In the genomic region with DNA sequence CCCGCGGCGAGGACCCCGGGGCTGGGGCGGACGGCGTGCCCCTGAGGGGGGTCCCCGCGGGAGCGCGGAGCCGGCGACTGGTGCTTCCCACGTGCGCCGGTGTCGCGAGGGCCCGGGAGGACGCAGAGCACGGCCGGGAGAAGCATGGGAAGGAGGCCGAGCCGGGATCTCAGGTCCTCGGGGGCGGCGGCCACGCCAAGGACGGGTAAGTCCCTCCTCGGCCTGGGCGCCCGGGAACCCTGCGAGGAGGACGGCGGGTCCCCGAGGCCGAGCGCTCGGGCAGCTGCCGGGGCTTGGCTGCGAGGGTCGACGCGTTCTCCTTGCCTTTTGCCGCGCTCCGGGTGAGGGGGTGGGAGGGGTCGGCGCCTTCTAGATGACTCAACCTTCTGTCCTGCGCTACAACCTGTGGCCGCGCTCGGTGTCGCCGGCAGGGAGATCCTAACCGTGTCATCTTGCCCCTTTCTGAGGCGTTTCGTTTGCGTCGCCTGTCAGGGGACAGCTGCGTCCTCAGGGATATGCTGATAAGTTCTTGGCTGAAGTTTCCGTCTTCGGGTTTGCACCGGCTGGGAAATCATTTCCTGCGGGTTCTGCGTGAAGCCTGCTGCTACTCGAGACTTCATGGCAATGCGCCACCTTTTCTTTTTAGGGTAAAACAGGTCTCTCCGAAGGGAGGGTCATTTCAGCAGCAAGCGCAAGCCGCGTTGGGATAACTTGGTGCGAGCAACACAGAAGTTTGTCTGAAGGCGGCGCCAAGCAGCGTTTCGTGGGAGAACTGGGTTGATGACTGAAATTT, we compare ENCODE assay signal across 8 cellular contexts. TPM values are rescaled to one million over a fixed set of nuclear protein-coding genes. Genes with fewer than 3 reads are reported as not detected.
DNase-seq lines count a peak whose midpoint lies in the region; ATAC-seq and TF ChIP-seq lines count a peak whose summit lies in the region.

No MANE protein-coding gene starts in this region.

- H3K56ac ChIP-seq in H9 (ENCODE audit: insufficient read length, low read depth, low read length), result no peak overlapping the region

- H4K5ac ChIP-seq in H9 (ENCODE audit: insufficient read length, low read depth, low read length), result no peak overlapping the region

- no peaks in the 10 kb centered on the region; the same call in 1 of the 2 replicates for H3K27me3 ChIP-seq in H9 (ENCODE audit: insufficient read depth, low read length)
- H3K27me3 ChIP-seq in MM.1S (replicated peaks; ENCODE audit: insufficient read depth, low read length), result no peaks in the 10 kb centered on the region

- H2BK120ac ChIP-seq in H9 (ENCODE audit: low read depth, low read length, poor library complexity, severe bottlenecking), result no peak overlapping the region

- H3K9me3 ChIP-seq in H9 (ENCODE audit: control insufficient read depth, low read depth, low read length) (no peaks in the 10 kb centered on the region), MM.1S (replicated peaks; ENCODE audit: insufficient read depth, low read length) (no peaks in the 10 kb centered on the region)

- H3K9ac ChIP-seq in H9 (ENCODE audit: extremely low read depth, insufficient read length, low read length) (peak overlapping the region; percentile 32), MM.1S (ENCODE audit: low read length) (peak overlapping the region; percentile 83)

- no peak overlapping the region for H2BK12ac ChIP-seq in H9 (ENCODE audit: insufficient read length, low read depth, low read length)

- peaks cover 4% of the 10 kb centered on the region for H3K23me2 ChIP-seq in H9 (ENCODE audit: insufficient read length, low read depth, low read length, poor library complexity, severe bottlenecking)

- H3K4me3 Mint-ChIP-seq in H9 (peak overlapping the region; percentile 96 to 97), chondrocyte (ENCODE audit: unreplicated experiment) (peak overlapping the region; percentile 97)

- peaks cover 10% of the 10 kb centered on the region; the same call in 1 of the 2 replicates for H3F3A ChIP-seq in MM.1S (ENCODE audit: insufficient read depth, low read length)

- no peak overlapping the region for H3K27ac ChIP-seq in H9 (ENCODE audit: insufficient read length, low read depth, low read length)
- H3K27ac ChIP-seq in MM.1S (ENCODE audit: low read length), result peak overlapping the region; percentile 79

- H3K9me3 Mint-ChIP-seq in H9, result peaks cover 0 to 7% of the 10 kb centered on the region in 2 experiments; a peak in 2 of 5 replicates
- no peaks in the 10 kb centered on the region for H3K9me3 Mint-ChIP-seq in chondrocyte (ENCODE audit: low read depth)

- H3K27me3 Mint-ChIP-seq in H9 (ENCODE audit: low read depth), result peaks cover 35% of the 10 kb centered on the region
- H3K27me3 Mint-ChIP-seq in chondrocyte (ENCODE audit: low read depth), result no peaks in the 10 kb centered on the region

- ATAC-seq in left lobe of liver, result peak; percentile 62

- H3K9me2 ChIP-seq in MM.1S (replicated peaks; ENCODE audit: insufficient read depth, low read length), result no peaks in the 10 kb centered on the region

- no peak overlapping the region for H2BK15ac ChIP-seq in H9 (ENCODE audit: low read depth, low read length)

- H2BK20ac ChIP-seq in H9 (ENCODE audit: low read depth, low read length, poor library complexity, severe bottlenecking), result no peak overlapping the region

- H2AFZ ChIP-seq in H9 (ENCODE audit: low read length), result no peak overlapping the region
- H2AFZ ChIP-seq in MM.1S (ENCODE audit: low read length), result peak overlapping the region; percentile 71

- H3K18ac ChIP-seq in H9 (ENCODE audit: insufficient read length, low read depth, low read length), result no peak overlapping the region

- no CpG with 5 or more reads among the region's 77 CpGs for WGBS in H9 (ENCODE audit: extremely low coverage, insufficient read length, low lambda C conversion rate)

- TF ChIP-seq CTCF in GM12865 (IDR thresholded peaks at IDR 0.05; ENCODE audit: insufficient read depth, low read depth, low read length, missing control alignments) (peak; percentile 33), H9 (conservative IDR thresholded peaks at IDR 0.05) (peak; percentile 63), MM.1S (IDR thresholded peaks at IDR 0.05; ENCODE audit: low read length) (peak; percentile 50), chondrocyte (IDR thresholded peaks at IDR 0.05) (peak; percentile 82)

- H3K27ac Mint-ChIP-seq in H9 (peak overlapping the region; percentile 30 to 87 (median 83); a peak in 4 of 7 replicates), chondrocyte (ENCODE audit: unreplicated experiment) (peak overlapping the region; percentile 98)

- H3K79me2 ChIP-seq in H9 (ENCODE audit: insufficient read depth, low read length) (peaks cover 12% of the 10 kb centered on the region; the same call in 1 of the 2 replicates), MM.1S (ENCODE audit: low read length) (peaks cover 55% of the 10 kb centered on the region)

- H3K79me1 ChIP-seq in H9 (ENCODE audit: insufficient read depth, low read depth, low read length, poor library complexity, severe bottlenecking), result no peaks in the 10 kb centered on the region

- no peak overlapping the region for H3K23ac ChIP-seq in H9 (ENCODE audit: insufficient read length, low read depth, low read length)

- H3K14ac ChIP-seq in H9 (ENCODE audit: insufficient read depth, low read length), result no peak overlapping the region

- H3K4me3 ChIP-seq in GM12865 (ENCODE audit: low read depth, low read length) (peak overlapping the region; percentile 75), MM.1S (ENCODE audit: low read length) (peak overlapping the region; percentile 88)

- peaks cover 0 to 4% (median 2%) of the 10 kb centered on the region in 3 experiments; a peak in 2 of 7 replicates for H3K36me3 Mint-ChIP-seq in H9 (ENCODE audit: insufficient read depth in 1 of 3, low read depth in 3 of 3)
- no peaks in the 10 kb centered on the region for H3K36me3 Mint-ChIP-seq in chondrocyte (ENCODE audit: low read depth)

- H2BK5ac ChIP-seq in H9 (ENCODE audit: insufficient read length, low read length), result no peak overlapping the region

- no peaks in the 10 kb centered on the region for H4K20me1 ChIP-seq in H9 (ENCODE audit: control insufficient read depth, insufficient read depth, insufficient read length)
- H4K20me1 ChIP-seq in MM.1S (ENCODE audit: insufficient read depth, low read length), result peaks cover 14% of the 10 kb centered on the region

- H3K36me3 ChIP-seq in MM.1S (replicated peaks; ENCODE audit: insufficient read depth, low read length), result no peaks in the 10 kb centered on the region

- H4K91ac ChIP-seq in H9 (ENCODE audit: insufficient read length, low read depth, low read length), result no peak overlapping the region

- DNase-seq in GM12865 (ENCODE audit: low read depth) (peak; percentile 82), H9 (peak; percentile 68), MM.1S (peak; percentile 70), chondrocyte (ENCODE audit: low spot score) (no peak), left lobe of liver (ENCODE audit: low spot score) (peak; percentile 63), NCI-H2029 treated with DMSO at 0.1 percent for 48 hours (lab: John Stamatoyannopoulos, UW) (no peak)
- peak; percentile 70 for DNase-seq in activated CD4-positive, CD25-positive, alpha-beta regulatory T cell treated with anti-CD3 and anti-CD28 coated beads, Interleukin-2, amount 50 U/mL, for 72 hours
- DNase-seq in stimulated activated CD4-positive, alpha-beta T cell treated with anti-CD3 and anti-CD28 coated beads, Interleukin-2, amount 100 ng/mL, for 4 hours (ENCODE audit: low read depth), result peak; percentile 49

- no peak overlapping the region for H2AK5ac ChIP-seq in H9 (ENCODE audit: insufficient read length, low read length)

- peak overlapping the region; percentile 91 for H3K4me2 ChIP-seq in H9 (ENCODE audit: insufficient read depth, insufficient read length, low read length)
- peak overlapping the region; percentile 55 for H3K4me2 ChIP-seq in MM.1S (ENCODE audit: low read depth, low read length)

- H3K4ac ChIP-seq in H9 (ENCODE audit: low read depth, low read length), result no peak overlapping the region

- H3K4me1 Mint-ChIP-seq in H9 (peaks cover 14 to 15% of the 10 kb centered on the region in 2 experiments), chondrocyte (ENCODE audit: low read depth) (peaks cover 24% of the 10 kb centered on the region)

- no peak overlapping the region for H4K8ac ChIP-seq in H9 (replicated peaks; ENCODE audit: insufficient read length, low read depth, low read length)

- H3K4me1 ChIP-seq in H9 (ENCODE audit: insufficient read depth, low read length), result no peaks in the 10 kb centered on the region
- H3K4me1 ChIP-seq in MM.1S (ENCODE audit: low read length), result peaks cover 5% of the 10 kb centered on the region

- H3T11ph ChIP-seq in H9 (ENCODE audit: low read length), result no peak overlapping the region

RNA-seq across cellular contexts. Expression of a gene that starts 0.5 kb away (rescaled TPM):
- total RNA-seq in H9 (2021), result 64.5 and 67.0 TPM in 2 replicates
- total RNA-seq in chondrocyte, result 61.1 to 78.1 TPM (median 62.6 TPM) in 3 replicates
- total RNA-seq in left lobe of liver, result 20.2 TPM

RNA-seq across cellular contexts. Expression of a gene that starts 18.8 kb away (rescaled TPM):
- total RNA-seq in H9 (2021) (13.8 and 14.9 TPM in 2 replicates), chondrocyte (13.8 to 14.9 TPM (median 14.0 TPM) in 3 replicates), left lobe of liver (128 TPM)

Comparison
In these comparisons a context has a peak if more than half of its experiments do, and no peak if none do; other contexts are left out.
1. DNase-seq: peak in GM12865 (single experiment), H9 (single experiment), MM.1S (single experiment), activated CD4-positive, CD25-positive, alpha-beta regulatory T cell treated with anti-CD3 and anti-CD28 coated beads, Interleukin-2, amount 50 U/mL, for 72 hours (single experiment), left lobe of liver (single experiment) and stimulated activated CD4-positive, alpha-beta T cell treated with anti-CD3 and anti-CD28 coated beads, Interleukin-2, amount 100 ng/mL, for 4 hours (single experiment); none in chondrocyte (single experiment) and NCI-H2029 treated with DMSO at 0.1 percent for 48 hours (single experiment).
2. Peak in every context shown above with its lines, with median percentiles within 50 percentile points of each other: CTCF ChIP-seq.